16 cellular contexts compared by ENCODE assay signal in the genomic region with DNA sequence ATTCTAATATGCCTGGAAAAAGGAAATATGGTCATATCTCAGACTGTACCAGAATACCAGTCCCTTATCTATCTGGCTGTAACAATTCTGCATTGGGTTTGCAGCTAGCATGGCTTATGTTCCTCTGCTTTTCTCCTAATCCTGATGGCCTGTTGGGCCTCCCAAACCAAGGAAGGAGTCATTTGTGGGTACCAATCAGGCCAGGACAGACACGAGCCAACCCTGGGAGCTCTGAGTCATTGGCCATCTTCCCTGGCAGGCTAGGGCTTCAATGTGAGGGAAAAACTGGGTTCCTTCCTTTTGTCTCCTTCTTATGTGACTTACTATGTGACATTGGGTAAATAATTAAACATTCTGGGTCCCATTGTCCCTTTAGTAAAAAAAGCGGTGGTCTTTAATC. TPM values are rescaled to one million over a fixed set of nuclear protein-coding genes. Genes with fewer than 3 reads are reported as not detected.
"Had no signal": no experiment of that assay in that cellular context is flagged by ENCODE, and none has a peak within 500 bp of the region (broad histone marks: within the 10 kb centered on the region; RNA-seq: fewer than 3 reads in every experiment).

No MANE protein-coding gene starts in this region.

- H3K27ac ChIP-seq: body of pancreas, epithelial cell of prostate had no signal

- H3K4me3 ChIP-seq: body of pancreas had no signal

- H3K4me1 ChIP-seq: body of pancreas had no signal

- DNase-seq: activated CD4-positive, alpha-beta T cell treated with anti-CD3 and anti-CD28 coated beads, Interleukin-2, amount 10 ng/mL, durations not matched to agents 7 days and 5 days; activated CD4-positive, CD25-positive, alpha-beta regulatory T cell; activated T-cell treated with anti-CD3 and anti-CD28 coated beads for 4 hours; body of pancreas; central memory CD4-positive, alpha-beta T cell; cortex of kidney; effector memory CD4-positive, alpha-beta T cell; head of caudate nucleus; naive thymus-derived CD4-positive, alpha-beta T cell; right cardiac atrium; T-helper 9 cell had no signal

- H3K27me3 ChIP-seq: body of pancreas had no signal

- H3K9me3 ChIP-seq: body of pancreas had no signal

- ATAC-seq: body of pancreas; naive thymus-derived CD4-positive, alpha-beta T cell; stimulated activated memory B cell treated with anti-CD40 and anti-IgM and Interleukin-4, amounts not matched to agents 10 μg/mL and 1 μg/mL and 100 μg/mL, for 72 hours had no signal

RNA-seq across cellular contexts. Expression of a gene that starts 52.0 kb away (rescaled TPM):
- total RNA-seq: activated CD4-positive, alpha-beta T cell treated with anti-CD3 and anti-CD28 coated beads, Interleukin-2, amount 10 ng/mL, durations not matched to agents 7 days and 5 days; activated CD8-positive, alpha-beta memory T cell treated with anti-CD3 and anti-CD28 coated beads for 36 hours; mononuclear cell; naive thymus-derived CD4-positive, alpha-beta T cell; posterior vena cava had no signal
- polyA plus RNA-seq: naive thymus-derived CD4-positive, alpha-beta T cell; right cardiac atrium had no signal
